ENCODE assay signal across 14 cellular contexts in the genomic region with DNA sequence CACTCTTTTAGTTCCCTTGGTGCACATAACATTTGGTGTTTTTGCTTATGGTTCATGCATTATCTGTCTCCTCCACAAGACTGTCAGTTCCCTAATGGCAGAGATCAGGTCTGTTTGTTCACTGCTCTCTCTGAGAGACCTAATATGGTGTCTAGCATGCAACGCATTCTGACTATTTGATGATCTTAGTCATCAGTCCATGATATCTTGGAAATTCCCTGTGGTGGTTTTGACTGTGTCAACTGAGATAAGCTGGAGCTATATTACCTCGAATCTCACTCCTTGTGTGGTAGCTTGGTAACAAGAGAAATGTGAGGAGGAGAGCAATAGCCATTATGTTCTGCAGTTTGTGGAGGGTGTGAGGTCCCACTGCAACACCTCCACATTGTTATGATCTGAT.
A peak's percentile ranks its signal among the peaks of the same experiment; 100 is the strongest.
DNase-seq lines count a peak whose midpoint lies in the region; ATAC-seq, FAIRE-seq and TF ChIP-seq lines count a peak whose summit lies in the region.
"Had no signal": no experiment of that assay in that cellular context is flagged by ENCODE, and none has a peak within 500 bp of the region (broad histone marks: within the 10 kb centered on the region; RNA-seq: fewer than 3 reads in every experiment).

No MANE protein-coding gene starts in this region.

- no peaks in the 10 kb centered on the region for H4K20me1 ChIP-seq in PC-9 (ENCODE audit: insufficient read depth)

- H3K9me3 Mint-ChIP-seq in activated naive CD8-positive, alpha-beta T cell treated with anti-CD3 and anti-CD28 coated beads for 36 hours: peaks cover under 1% of the 10 kb centered on the region

- H3K27me3 ChIP-seq in bronchial epithelial cell (ENCODE audit: control insufficient read depth, insufficient read depth, low read length) (no peaks in the 10 kb centered on the region), PC-9 (ENCODE audit: insufficient read depth, low read depth) (no peaks in the 10 kb centered on the region)

- TF ChIP-seq CTCF in bronchial epithelial cell (IDR thresholded peaks at IDR 0.05; ENCODE audit: insufficient read depth, low read length, severe bottlenecking) (no peak), PC-9 (conservative IDR thresholded peaks at IDR 0.05) (no peak)

- no TSS peak for BruUV-seq in PC-9 (replicated peaks; lab: Mats Ljungman, UMichigan)

- H3K36me3 Mint-ChIP-seq in activated naive CD8-positive, alpha-beta T cell treated with anti-CD3 and anti-CD28 coated beads for 36 hours: no peaks in the 10 kb centered on the region

- CTCF ChIA-PET in PC-9 (lab: Charles Lee): no interaction called here

- peak; percentile 76 for ATAC-seq in GM21717 (IDR thresholded peaks at IDR 0.05; ENCODE audit: unreplicated experiment)
- ATAC-seq in HG03457 (IDR thresholded peaks at IDR 0.05; ENCODE audit: unreplicated experiment): peak; percentile 46

- no peaks in the 10 kb centered on the region for H3K9me2 ChIP-seq in PC-9 (ENCODE audit: insufficient read depth)

- no peak overlapping the region for H3K27ac Mint-ChIP-seq in activated naive CD8-positive, alpha-beta T cell treated with anti-CD3 and anti-CD28 coated beads for 36 hours

- H3K4me1 Mint-ChIP-seq in activated naive CD8-positive, alpha-beta T cell treated with anti-CD3 and anti-CD28 coated beads for 36 hours: no peaks in the 10 kb centered on the region

- no peak for FAIRE-seq in bronchial epithelial cell (lab: Jason Lieb, UNC)
- FAIRE-seq: keratinocyte had no signal

- no peaks in the 10 kb centered on the region for H3K4me1 ChIP-seq in PC-9 (replicated peaks; ENCODE audit: insufficient read depth)

- no peak overlapping the region for H2AFZ ChIP-seq in PC-9

- intact Hi-C loops in PC-9 (cut with micrococcal nuclease; ENCODE audit: unreplicated experiment): no loop called here

- no peaks in the 10 kb centered on the region for H3K9me3 ChIP-seq in PC-9 (ENCODE audit: insufficient read depth, low read depth)

- H3K36me3 ChIP-seq in bronchial epithelial cell (ENCODE audit: control insufficient read depth, insufficient read depth, low read length): no peaks in the 10 kb centered on the region
- H3K36me3 ChIP-seq in PC-9 (ENCODE audit: low read depth): no peaks in the 10 kb centered on the region

- H3K79me2 ChIP-seq in PC-9 (ENCODE audit: low read depth): no peaks in the 10 kb centered on the region

- H3K4me2 ChIP-seq in PC-9: no peak overlapping the region

- H3K27me3 Mint-ChIP-seq in activated naive CD8-positive, alpha-beta T cell treated with anti-CD3 and anti-CD28 coated beads for 36 hours: no peaks in the 10 kb centered on the region

- no peak overlapping the region for H3K27ac ChIP-seq in PC-9

- POLR2A ChIA-PET in PC-9 (lab: Charles Lee; ENCODE audit: unreplicated experiment): interaction anchor here (0.6 kb wide), 1 partner anchor 1615 kb away, joined by 3 read pairs; no protein-coding TSS in a partner anchor

- H3K4me3 Mint-ChIP-seq in activated naive CD8-positive, alpha-beta T cell treated with anti-CD3 and anti-CD28 coated beads for 36 hours: no peak overlapping the region

- peak; percentile 2 for DNase-seq in EL
- DNase-seq in bronchial epithelial cell (ENCODE audit: low read depth): peak; percentile 52
- DNase-seq in activated naive CD8-positive, alpha-beta T cell treated with anti-CD3 and anti-CD28 coated beads for 36 hours: no peak
- DNase-seq in PC-9: no peak
- DNase-seq in medulla oblongata (ENCODE audit: extremely low spot score): no peak
- DNase-seq in NCI-H2171 (lab: John Stamatoyannopoulos, UW): no peak
- DNase-seq: amniotic stem cell; DMS79; NCI-H2171 treated with DMSO at 0.1 percent for 48 hours; stimulated activated CD4-positive, alpha-beta T cell treated with anti-CD3 and anti-CD28 coated beads, Interleukin-4, amount 100 ng/mL, for 24 hours; stimulated activated naive CD4-positive, alpha-beta T cell treated with Interleukin-2 at 50 U/mL for 16 hours had no signal

- no peaks in the 10 kb centered on the region for H3F3A ChIP-seq in PC-9 (ENCODE audit: insufficient read depth, low read depth)

- H3K4me3 ChIP-seq in bronchial epithelial cell (ENCODE audit: low read depth, low read length) (no peak overlapping the region), PC-9 (no peak overlapping the region)

Comparison
In these comparisons a context has a peak if more than half of its experiments do, and no peak if none do; other contexts are left out.
1. DNase-seq: peak in EL (single experiment) and bronchial epithelial cell (single experiment); none in activated naive CD8-positive, alpha-beta T cell treated with anti-CD3 and anti-CD28 coated beads for 36 hours (single experiment), PC-9 (0 of 2), medulla oblongata (single experiment) and NCI-H2171 (single experiment).